In the genomic region with DNA sequence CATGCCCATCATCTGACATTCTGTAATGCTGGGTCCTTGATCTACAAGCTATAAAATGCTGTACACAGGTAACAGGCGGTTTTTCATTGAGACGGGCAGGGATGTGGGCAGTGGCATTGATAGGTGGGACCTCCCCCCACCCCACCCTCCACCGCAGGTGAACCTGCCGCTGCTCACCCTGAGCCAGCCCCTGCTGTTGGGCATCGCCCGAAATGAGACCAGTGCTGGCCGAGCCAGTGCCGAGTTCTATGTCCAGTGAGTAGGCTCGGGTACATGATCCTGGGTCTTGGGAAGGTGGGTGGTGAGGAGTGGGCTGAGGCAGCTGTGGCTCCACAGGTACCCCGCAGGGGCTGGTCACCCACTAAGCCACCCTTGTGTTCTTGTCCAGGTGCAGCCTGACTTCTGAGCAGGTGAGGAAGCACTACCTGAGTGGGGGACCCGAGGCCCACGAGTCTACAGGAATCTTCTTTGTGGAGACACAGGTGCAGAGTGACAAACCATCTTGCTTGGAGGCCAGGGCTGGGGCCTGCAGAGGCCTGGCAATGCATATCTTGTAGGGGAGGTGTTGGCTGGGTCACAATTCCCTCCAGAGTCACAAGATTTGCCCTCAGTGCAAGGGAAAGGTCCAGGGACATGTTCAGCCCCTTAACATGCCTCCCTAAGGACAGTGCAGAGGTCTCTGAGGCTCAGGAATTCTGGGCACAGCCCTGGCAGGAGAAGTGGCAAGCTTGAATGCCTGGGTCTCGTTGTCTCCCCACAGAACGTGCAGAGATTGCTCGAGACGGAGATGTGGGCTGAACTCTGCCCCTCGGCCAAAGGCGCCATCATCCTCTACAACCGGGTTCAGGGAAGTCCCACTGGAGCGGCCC, we compare ENCODE assay signal across 8 cellular contexts. TPM values are rescaled to one million over a fixed set of nuclear protein-coding genes. Genes with fewer than 3 reads are reported as not detected.
DNase-seq lines count a peak whose midpoint lies in the region; ATAC-seq and TF ChIP-seq lines count a peak whose summit lies in the region.

No MANE protein-coding gene starts in this region.

- H3K9ac ChIP-seq in SU-DHL-6 (ENCODE audit: low read length): peak overlapping the region; percentile 74
- no peak overlapping the region for H3K9ac ChIP-seq in fibroblast of lung (ENCODE audit: insufficient read depth, low read length)

- H3K9me2 ChIP-seq in SU-DHL-6 (replicated peaks; ENCODE audit: insufficient read depth, low read length): no peaks in the 10 kb centered on the region

- DNase-seq in GM12864 (ENCODE audit: low read depth) (no peak), fibroblast of lung (ENCODE audit: low read depth in 2 of 2) (no peak), prostate gland (ENCODE audit: low spot score) (no peak), NCI-H526 (lab: John Stamatoyannopoulos, UW) (no peak)

- no peaks in the 10 kb centered on the region for H3K9me3 ChIP-seq in SU-DHL-6 (ENCODE audit: insufficient read depth, low read length)
- no peaks in the 10 kb centered on the region for H3K9me3 ChIP-seq in fibroblast of lung (ENCODE audit: control insufficient read depth, insufficient read depth, low read depth, low read length)
- no peaks in the 10 kb centered on the region for H3K9me3 ChIP-seq in prostate gland

- no peak for TF ChIP-seq CTCF in GM12864 (IDR thresholded peaks at IDR 0.05; ENCODE audit: low read depth, low read length, missing control alignments)
- no peak for TF ChIP-seq CTCF in SU-DHL-6 (IDR thresholded peaks at IDR 0.05; ENCODE audit: insufficient read depth, low read length, poor library complexity, severe bottlenecking)
- no peak for TF ChIP-seq CTCF in fibroblast of lung (conservative IDR thresholded peaks at IDR 0.05 in 1 of 2, IDR thresholded peaks at IDR 0.05 in 1 of 2; ENCODE audit: low read depth in 1 of 2, low read length in 2 of 2)
- no peak for TF ChIP-seq CTCF in prostate gland (IDR thresholded peaks at IDR 0.05)

- ATAC-seq in GM21529 (IDR thresholded peaks at IDR 0.05; ENCODE audit: unreplicated experiment) (no peak), GM18873 (IDR thresholded peaks at IDR 0.05; ENCODE audit: low FRiP score, unreplicated experiment) (no peak), HG03135 (IDR thresholded peaks at IDR 0.05; ENCODE audit: unreplicated experiment) (no peak)

- H4K20me1 ChIP-seq in SU-DHL-6 (ENCODE audit: low read depth, low read length) (no peaks in the 10 kb centered on the region), fibroblast of lung (ENCODE audit: control insufficient read depth, extremely low read depth, insufficient read depth, low read length) (no peaks in the 10 kb centered on the region)

- H3K36me3 ChIP-seq in SU-DHL-6 (ENCODE audit: low read length) (no peaks in the 10 kb centered on the region), fibroblast of lung (ENCODE audit: control insufficient read depth, insufficient read depth, low read length) (no peaks in the 10 kb centered on the region), prostate gland (no peaks in the 10 kb centered on the region)

- no peak overlapping the region for H2AFZ ChIP-seq in SU-DHL-6 (ENCODE audit: low read depth, low read length, severe bottlenecking)
- H2AFZ ChIP-seq in fibroblast of lung (ENCODE audit: low read length): no peak overlapping the region

- peak overlapping the region; percentile 86 for H3K27ac ChIP-seq in SU-DHL-6 (ENCODE audit: low read depth, low read length)
- H3K27ac ChIP-seq in fibroblast of lung (ENCODE audit: insufficient read depth, low read length): no peak overlapping the region
- peak overlapping the region; percentile 88 to 92 for H3K27ac ChIP-seq in prostate gland

- H3K4me2 ChIP-seq in SU-DHL-6 (ENCODE audit: low read depth, low read length, poor library complexity, severe bottlenecking): peak overlapping the region; percentile 80
- H3K4me2 ChIP-seq in fibroblast of lung (ENCODE audit: extremely low read depth, insufficient read depth, low read length): peak overlapping the region; percentile 92

- H3K4me3 ChIP-seq in GM12864 (ENCODE audit: low read depth, low read length) (peak overlapping the region; percentile 82), SU-DHL-6 (ENCODE audit: insufficient read depth, low read length, poor library complexity, severe bottlenecking) (peak overlapping the region; percentile 61), fibroblast of lung (replicated peaks in 1 of 4; ENCODE audit: control extremely low read depth in 1 of 4, insufficient read depth in 1 of 4, low read depth in 3 of 4, low read length in 4 of 4) (peak overlapping the region in 2 of 4 experiments; percentile 63 to 80), prostate gland (no peak overlapping the region)

- WGBS in prostate gland: 61% methylated on average over 20 of the region's 20 CpGs

- intact Hi-C loops in prostate gland (cut with DNase I): no loop called here

- peaks cover 43% of the 10 kb centered on the region for H3F3A ChIP-seq in SU-DHL-6 (ENCODE audit: insufficient read depth)

- H3K79me2 ChIP-seq in SU-DHL-6 (ENCODE audit: insufficient read depth, low read length): no peaks in the 10 kb centered on the region; the same call in 1 of the 2 replicates
- peaks cover 8% of the 10 kb centered on the region for H3K79me2 ChIP-seq in fibroblast of lung (ENCODE audit: control insufficient read depth, insufficient read depth, low read length)

- H3K27me3 ChIP-seq in SU-DHL-6 (ENCODE audit: low read length) (no peaks in the 10 kb centered on the region), fibroblast of lung (ENCODE audit: control insufficient read depth, insufficient read depth, low read length) (no peaks in the 10 kb centered on the region), prostate gland (replicated peaks; ENCODE audit: insufficient read depth) (no peaks in the 10 kb centered on the region)

- H3K4me1 ChIP-seq in fibroblast of lung (ENCODE audit: control insufficient read depth, extremely low read depth, insufficient read depth, low read length): peaks cover 11% of the 10 kb centered on the region
- H3K4me1 ChIP-seq in prostate gland (replicated peaks): peaks cover 26% of the 10 kb centered on the region

- no peak for TF ChIP-seq POLR2A in prostate gland (IDR thresholded peaks at IDR 0.05)

RNA-seq across cellular contexts. Expression of a gene that starts 1.0 kb away (rescaled TPM):
- 12.6 TPM in 2 replicates for total RNA-seq in fibroblast of lung
- 11.2 and 12.6 TPM in 2 replicates for polyA plus RNA-seq in fibroblast of lung
- polyA plus RNA-seq in fibroblast of lung (2012): 22.2 and 25.1 TPM in 2 replicates
- 15.4 and 31.3 TPM in 2 replicates for polyA minus RNA-seq in fibroblast of lung (ENCODE audit: low replicate concordance)
- 10 to 100 TPM; 55.8 to 63.8 TPM for total RNA-seq in prostate gland

RNA-seq across cellular contexts. Expression of a gene that starts 3.2 kb away (rescaled TPM):
- total RNA-seq in fibroblast of lung (47.8 and 71.5 TPM in 2 replicates), prostate gland (10 to 100 TPM; 89.5 to 90.8 TPM)
- polyA plus RNA-seq in fibroblast of lung: 17.7 and 18.5 TPM in 2 replicates
- 43.8 and 52.2 TPM in 2 replicates for polyA plus RNA-seq in fibroblast of lung (2012)
- polyA minus RNA-seq in fibroblast of lung (ENCODE audit: low replicate concordance): 31.9 and 51.5 TPM in 2 replicates

RNA-seq across cellular contexts. Expression of a gene that starts 3.3 kb away (rescaled TPM):
- total RNA-seq in fibroblast of lung: 32.9 and 41.5 TPM in 2 replicates
- polyA plus RNA-seq in fibroblast of lung: 20.5 and 25.7 TPM in 2 replicates
- 34.7 and 42.7 TPM in 2 replicates for polyA plus RNA-seq in fibroblast of lung (2012)
- polyA minus RNA-seq in fibroblast of lung (ENCODE audit: low replicate concordance): 66.6 and 78.4 TPM in 2 replicates
- total RNA-seq in prostate gland: 10 to 100 TPM; 63.6 to 87.7 TPM

RNA-seq across cellular contexts. Expression of a gene that starts 5.1 kb away (rescaled TPM):
- total RNA-seq in fibroblast of lung (24.4 and 27.9 TPM in 2 replicates), prostate gland (10 to 100 TPM; 50.9 to 91.2 TPM)
- polyA plus RNA-seq in fibroblast of lung: 21.2 and 25.3 TPM in 2 replicates
- 143 and 151 TPM in 2 replicates for polyA plus RNA-seq in fibroblast of lung (2012)
- polyA minus RNA-seq in fibroblast of lung (ENCODE audit: low replicate concordance): 35.6 and 43.8 TPM in 2 replicates

RNA-seq across cellular contexts. Expression of a gene that starts 11.6 kb away (rescaled TPM):
- total RNA-seq in fibroblast of lung: 60.9 and 62.9 TPM in 2 replicates
- 34.7 and 41.4 TPM in 2 replicates for polyA plus RNA-seq in fibroblast of lung
- 129 and 130 TPM in 2 replicates for polyA plus RNA-seq in fibroblast of lung (2012)
- 20.6 and 32.5 TPM in 2 replicates for polyA minus RNA-seq in fibroblast of lung (ENCODE audit: low replicate concordance)
- 100 to 1,000 TPM; 138 to 164 TPM for total RNA-seq in prostate gland

Comparison
In these comparisons a context has a peak if more than half of its experiments do, and no peak if none do; other contexts are left out.
1. H3K4me3 ChIP-seq: peak in GM12864 (single experiment) and SU-DHL-6 (single experiment); none in prostate gland (0 of 2).